2 cellular contexts compared by ENCODE assay signal in genomic region chr1:16156848-16157495, GRCh38.
TF ChIP-seq lines count a peak whose summit lies in the region.

No MANE protein-coding gene starts in this region.

TF ChIP-seq in endothelial cell of umbilical vein, 7 proteins besides CTCF, POLR2A, EP300 and RAD21:
- TF ChIP-seq JUN (IDR thresholded peaks at IDR 0.05; ENCODE audit: borderline replicate concordance, insufficient read depth, insufficient read length, low read depth) (no peak), FOS (IDR thresholded peaks at IDR 0.05; ENCODE audit: borderline replicate concordance, insufficient read depth, low read length) (no peak), POLR2AphosphoS5 (IDR thresholded peaks at IDR 0.05; ENCODE audit: insufficient read depth, low read depth, low read length) (no peak), GATA2 (IDR thresholded peaks at IDR 0.05; ENCODE audit: insufficient read depth, insufficient read length, low read depth, low read length) (no peak), MAX (IDR thresholded peaks at IDR 0.05; ENCODE audit: insufficient read depth, insufficient read length) (no peak), MYC (IDR thresholded peaks at IDR 0.05; ENCODE audit: low read depth, low read length) (no peak), EZH2 (IDR thresholded peaks at IDR 0.05; ENCODE audit: borderline replicate concordance, low read depth, low read length, severe bottlenecking) (no peak)

TF ChIP-seq in SK-N-SH treated with all-trans-retinoic acid at 6 μM for 48 hours, 23 proteins besides CTCF, POLR2A, EP300 and RAD21:
- TF ChIP-seq ISL1 (CRISPR knock-in tag; IDR thresholded peaks at IDR 0.05): no peak
- TF ChIP-seq ZC3H10 (CRISPR knock-in tag; IDR thresholded peaks at IDR 0.05): no peak
- TF ChIP-seq, protein P1, sequence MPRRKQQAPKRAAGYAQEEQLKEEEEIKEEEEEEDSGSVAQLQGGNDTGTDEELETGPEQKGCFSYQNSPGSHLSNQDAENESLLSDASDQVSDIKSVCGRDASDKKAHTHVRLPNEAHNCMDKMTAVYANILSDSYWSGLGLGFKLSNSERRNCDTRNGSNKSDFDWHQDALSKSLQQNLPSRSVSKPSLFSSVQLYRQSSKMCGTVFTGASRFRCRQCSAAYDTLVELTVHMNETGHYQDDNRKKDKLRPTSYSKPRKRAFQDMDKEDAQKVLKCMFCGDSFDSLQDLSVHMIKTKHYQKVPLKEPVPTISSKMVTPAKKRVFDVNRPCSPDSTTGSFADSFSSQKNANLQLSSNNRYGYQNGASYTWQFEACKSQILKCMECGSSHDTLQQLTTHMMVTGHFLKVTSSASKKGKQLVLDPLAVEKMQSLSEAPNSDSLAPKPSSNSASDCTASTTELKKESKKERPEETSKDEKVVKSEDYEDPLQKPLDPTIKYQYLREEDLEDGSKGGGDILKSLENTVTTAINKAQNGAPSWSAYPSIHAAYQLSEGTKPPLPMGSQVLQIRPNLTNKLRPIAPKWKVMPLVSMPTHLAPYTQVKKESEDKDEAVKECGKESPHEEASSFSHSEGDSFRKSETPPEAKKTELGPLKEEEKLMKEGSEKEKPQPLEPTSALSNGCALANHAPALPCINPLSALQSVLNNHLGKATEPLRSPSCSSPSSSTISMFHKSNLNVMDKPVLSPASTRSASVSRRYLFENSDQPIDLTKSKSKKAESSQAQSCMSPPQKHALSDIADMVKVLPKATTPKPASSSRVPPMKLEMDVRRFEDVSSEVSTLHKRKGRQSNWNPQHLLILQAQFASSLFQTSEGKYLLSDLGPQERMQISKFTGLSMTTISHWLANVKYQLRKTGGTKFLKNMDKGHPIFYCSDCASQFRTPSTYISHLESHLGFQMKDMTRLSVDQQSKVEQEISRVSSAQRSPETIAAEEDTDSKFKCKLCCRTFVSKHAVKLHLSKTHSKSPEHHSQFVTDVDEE (CRISPR knock-in tag; IDR thresholded peaks at IDR 0.05): no peak
- TF ChIP-seq, protein P2, sequence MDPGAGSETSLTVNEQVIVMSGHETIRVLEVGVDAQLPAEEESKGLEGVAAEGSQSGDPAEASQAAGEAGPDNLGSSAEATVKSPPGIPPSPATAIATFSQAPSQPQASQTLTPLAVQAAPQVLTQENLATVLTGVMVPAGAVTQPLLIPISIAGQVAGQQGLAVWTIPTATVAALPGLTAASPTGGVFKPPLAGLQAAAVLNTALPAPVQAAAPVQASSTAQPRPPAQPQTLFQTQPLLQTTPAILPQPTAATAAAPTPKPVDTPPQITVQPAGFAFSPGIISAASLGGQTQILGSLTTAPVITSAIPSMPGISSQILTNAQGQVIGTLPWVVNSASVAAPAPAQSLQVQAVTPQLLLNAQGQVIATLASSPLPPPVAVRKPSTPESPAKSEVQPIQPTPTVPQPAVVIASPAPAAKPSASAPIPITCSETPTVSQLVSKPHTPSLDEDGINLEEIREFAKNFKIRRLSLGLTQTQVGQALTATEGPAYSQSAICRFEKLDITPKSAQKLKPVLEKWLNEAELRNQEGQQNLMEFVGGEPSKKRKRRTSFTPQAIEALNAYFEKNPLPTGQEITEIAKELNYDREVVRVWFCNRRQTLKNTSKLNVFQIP (CRISPR knock-in tag; IDR thresholded peaks at IDR 0.05; ENCODE audit: borderline replicate concordance, low read depth): no peak
- no peak for TF ChIP-seq ZNF565 (CRISPR knock-in tag; conservative IDR thresholded peaks at IDR 0.05; ENCODE audit: low read depth)
- no peak for TF ChIP-seq ZFP30 (CRISPR knock-in tag; IDR thresholded peaks at IDR 0.05)
